ENCODE assay signal across 1 cellular context in the genomic region with DNA sequence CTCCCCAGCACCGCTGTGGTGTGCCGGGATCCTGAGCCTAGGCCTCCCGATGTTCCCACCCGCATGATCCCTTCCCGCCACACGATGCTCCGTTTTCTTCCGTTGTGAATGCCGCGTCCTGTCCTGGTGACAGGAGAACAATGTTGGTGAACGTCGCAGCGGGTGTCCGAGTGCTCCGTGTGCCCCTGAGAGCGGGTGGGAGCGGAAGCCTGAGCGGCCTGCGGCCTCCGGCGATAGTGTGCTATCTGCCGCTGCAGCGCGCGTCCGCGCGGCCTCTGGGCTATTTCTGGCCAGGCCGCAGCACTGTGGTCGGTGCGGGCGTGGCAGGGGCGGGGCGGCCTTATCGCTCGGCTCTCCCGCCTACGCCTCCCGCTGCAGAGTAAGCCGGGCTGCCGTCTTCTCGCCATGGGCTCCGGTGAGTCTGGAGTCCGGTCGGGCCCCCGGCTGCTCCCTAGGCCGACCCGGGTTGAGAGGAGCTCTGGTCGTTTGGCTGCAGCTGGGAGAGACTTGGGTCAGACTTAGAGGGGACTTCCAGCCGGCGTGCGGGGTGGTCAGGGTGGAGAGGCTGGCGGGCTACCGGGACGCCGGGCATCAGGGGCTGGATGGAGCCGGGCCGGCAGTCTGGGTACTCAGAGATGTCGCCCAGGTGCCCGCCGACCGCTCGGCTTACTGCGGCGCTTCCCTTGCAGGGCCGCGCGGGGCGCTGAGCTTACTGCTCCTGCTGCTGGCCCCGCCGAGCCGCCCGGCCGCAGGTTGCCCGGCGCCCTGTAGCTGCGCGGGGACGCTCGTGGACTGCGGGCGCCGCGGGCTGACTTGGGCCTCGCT.
TF ChIP-seq lines count a peak whose summit lies in the region.

A gene (plus strand): TSS at position 375 of the 825 bp plus-strand sequence. CDS start 31 bp downstream, at position 406.

TF ChIP-seq in IMR-90, 13 proteins besides CTCF, POLR2A, EP300 and RAD21 (continued from another document):
- TF ChIP-seq, protein P1, sequence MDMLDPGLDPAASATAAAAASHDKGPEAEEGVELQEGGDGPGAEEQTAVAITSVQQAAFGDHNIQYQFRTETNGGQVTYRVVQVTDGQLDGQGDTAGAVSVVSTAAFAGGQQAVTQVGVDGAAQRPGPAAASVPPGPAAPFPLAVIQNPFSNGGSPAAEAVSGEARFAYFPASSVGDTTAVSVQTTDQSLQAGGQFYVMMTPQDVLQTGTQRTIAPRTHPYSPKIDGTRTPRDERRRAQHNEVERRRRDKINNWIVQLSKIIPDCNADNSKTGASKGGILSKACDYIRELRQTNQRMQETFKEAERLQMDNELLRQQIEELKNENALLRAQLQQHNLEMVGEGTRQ (IDR thresholded peaks at IDR 0.05; ENCODE audit: low read depth, low read length): no peak
- TF ChIP-seq CEBPB (IDR thresholded peaks at IDR 0.05; ENCODE audit: low read depth, low read length) (no peak), RFX5 (IDR thresholded peaks at IDR 0.05; ENCODE audit: low read depth, low read length) (no peak)
- TF ChIP-seq, protein P2, sequence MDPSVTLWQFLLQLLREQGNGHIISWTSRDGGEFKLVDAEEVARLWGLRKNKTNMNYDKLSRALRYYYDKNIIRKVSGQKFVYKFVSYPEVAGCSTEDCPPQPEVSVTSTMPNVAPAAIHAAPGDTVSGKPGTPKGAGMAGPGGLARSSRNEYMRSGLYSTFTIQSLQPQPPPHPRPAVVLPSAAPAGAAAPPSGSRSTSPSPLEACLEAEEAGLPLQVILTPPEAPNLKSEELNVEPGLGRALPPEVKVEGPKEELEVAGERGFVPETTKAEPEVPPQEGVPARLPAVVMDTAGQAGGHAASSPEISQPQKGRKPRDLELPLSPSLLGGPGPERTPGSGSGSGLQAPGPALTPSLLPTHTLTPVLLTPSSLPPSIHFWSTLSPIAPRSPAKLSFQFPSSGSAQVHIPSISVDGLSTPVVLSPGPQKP (IDR thresholded peaks at IDR 0.05; ENCODE audit: borderline replicate concordance, low read depth, low read length): no peak
